ENCODE assay signal across 19 cellular contexts in the genomic region with DNA sequence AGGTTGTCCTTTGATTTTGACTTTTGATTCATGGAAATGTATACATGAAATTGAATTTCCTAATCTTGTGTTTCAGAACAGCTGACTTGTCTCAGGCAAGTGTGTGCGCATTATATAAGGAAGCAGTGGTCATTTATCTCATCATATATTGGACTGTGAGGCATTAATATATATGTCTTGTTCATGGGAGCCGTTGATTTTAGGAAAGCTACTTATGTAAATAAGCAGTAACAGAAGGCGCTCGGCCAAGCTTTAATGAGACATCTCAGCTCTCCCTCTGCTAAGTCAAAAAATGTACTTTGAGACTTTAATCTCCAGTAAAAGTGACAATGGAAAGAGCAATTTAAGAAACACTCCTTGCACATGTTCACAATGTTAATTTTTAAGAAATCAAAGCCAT.
A peak's percentile ranks its signal among the peaks of the same experiment; 100 is the strongest.
DNase-seq lines count a peak whose midpoint lies in the region; ATAC-seq, FAIRE-seq and TF ChIP-seq lines count a peak whose summit lies in the region.
"Had no signal": no experiment of that assay in that cellular context is flagged by ENCODE, and none has a peak within 500 bp of the region (broad histone marks: within the 10 kb centered on the region; RNA-seq: fewer than 3 reads in every experiment).

No MANE protein-coding gene starts in this region.

- H3K9me3 ChIP-seq in small intestine (ENCODE audit: control insufficient read depth, low read depth) (no peaks in the 10 kb centered on the region), spleen (no peaks in the 10 kb centered on the region)
- H3K9me3 ChIP-seq: HAP-1 had no signal

- FAIRE-seq in small intestine (lab: Jason Lieb, UNC): no peak

- TF ChIP-seq POLR2A in spleen (IDR thresholded peaks at IDR 0.05): no peak

- WGBS in small intestine, 3 donors: 32 to 67% (median 54%) methylated on average over 4 of the region's 4 CpGs
- WGBS in spleen, 5 donors: 89 to 96% (median 92%) methylated on average over 4 of the region's 4 CpGs

- H3K27ac ChIP-seq in VCaP (peak overlapping the region; percentile 32), small intestine (ENCODE audit: low read depth in 1 of 2, low read length in 1 of 2) (no peak overlapping the region), spleen (no peak overlapping the region)
- H3K27ac ChIP-seq: BLaER1 treated with 17β-estradiol and CSF1 and Interleukin-3, amounts not matched to agents 10 nM and 100 nM; GM23248 had no signal

- intact Hi-C loops in spleen (cut with DNase I; ENCODE audit: low total_unique reads): no loop called here

- H3K4me1 ChIP-seq in small intestine (ENCODE audit: control insufficient read depth in 2 of 2, insufficient read depth in 1 of 2, low read depth in 1 of 2, low read length in 1 of 2) (peaks cover 0 to 5% of the 10 kb centered on the region in 2 donors), spleen (peaks cover 12 to 26% (median 23%) of the 10 kb centered on the region in 6 donors)
- H3K4me1 ChIP-seq: HAP-1 had no signal

- TF ChIP-seq CTCF in LNCaP clone FGC (IDR thresholded peaks at IDR 0.05; ENCODE audit: control insufficient read depth, extremely low read depth, insufficient read depth): no peak
- TF ChIP-seq CTCF in VCaP (conservative IDR thresholded peaks at IDR 0.05): no peak
- no peak for TF ChIP-seq CTCF in spleen (IDR thresholded peaks at IDR 0.05 in 8 of 11, conservative IDR thresholded peaks at IDR 0.05 in 3 of 11)

- H3K27ac Mint-ChIP-seq in stimulated activated memory B cell treated with anti-CD40 and anti-IgM and Interleukin-4, amounts not matched to agents 10 μg/mL and 1 μg/mL and 100 μg/mL, for 72 hours: no peak overlapping the region
- H3K27ac Mint-ChIP-seq: B cell; CD4-positive, CD25-positive, alpha-beta regulatory T cell; CD8-positive, alpha-beta memory T cell had no signal

- DNase-seq in NCI-H82 (lab: John Stamatoyannopoulos, UW) (peak; percentile 54), NCI-H82 treated with DMSO at 0.1 percent for 48 hours (lab: John Stamatoyannopoulos, UW; ENCODE audit: unreplicated experiment) (no peak), LNCaP clone FGC (ENCODE audit: low read depth) (peak; percentile 70), small intestine (peak; percentile 16), spleen (no peak)
- DNase-seq: 8988T; CD4-positive, CD25-positive, alpha-beta regulatory T cell; CD8-positive, alpha-beta memory T cell; COR-L47; DMS153; DMS79; GDM1; GM23248 had no signal

- H3K36me3 ChIP-seq in small intestine (ENCODE audit: control insufficient read depth in 2 of 2, insufficient read depth in 2 of 2, low read length in 2 of 2): no peaks in the 10 kb centered on the region
- H3K36me3 ChIP-seq in spleen: no peaks in the 10 kb centered on the region
- H3K36me3 ChIP-seq: HAP-1 had no signal

- no peaks in the 10 kb centered on the region for H3K9me3 Mint-ChIP-seq in stimulated activated memory B cell treated with anti-CD40 and anti-IgM and Interleukin-4, amounts not matched to agents 10 μg/mL and 1 μg/mL and 100 μg/mL, for 72 hours
- H3K9me3 Mint-ChIP-seq: CD8-positive, alpha-beta memory T cell had no signal

- ATAC-seq in stimulated activated memory B cell treated with anti-CD40 and anti-IgM and Interleukin-4, amounts not matched to agents 10 μg/mL and 1 μg/mL and 100 μg/mL, for 72 hours: no peak
- ATAC-seq in HG03378 (IDR thresholded peaks at IDR 0.05; ENCODE audit: unreplicated experiment): no peak

- no peak overlapping the region for H3K4me3 ChIP-seq in LNCaP clone FGC (ENCODE audit: low read depth, low read length)
- H3K4me3 ChIP-seq in small intestine (ENCODE audit: low read depth in 1 of 2, low read length in 2 of 2): no peak overlapping the region
- H3K4me3 ChIP-seq in spleen: no peak overlapping the region
- H3K4me3 ChIP-seq: BLaER1 treated with 17β-estradiol and CSF1 and Interleukin-3, amounts not matched to agents 10 nM and 100 nM; GM23248; HAP-1 had no signal

- H3K27me3 Mint-ChIP-seq in stimulated activated memory B cell treated with anti-CD40 and anti-IgM and Interleukin-4, amounts not matched to agents 10 μg/mL and 1 μg/mL and 100 μg/mL, for 72 hours: no peaks in the 10 kb centered on the region
- H3K27me3 Mint-ChIP-seq: B cell; CD4-positive, CD25-positive, alpha-beta regulatory T cell had no signal

- H3K27me3 ChIP-seq in small intestine (ENCODE audit: control insufficient read depth in 2 of 2, insufficient read depth in 2 of 2, low read length in 2 of 2) (no peaks in the 10 kb centered on the region), spleen (replicated peaks in 1 of 7) (no peaks in the 10 kb centered on the region)
- H3K27me3 ChIP-seq: BLaER1 treated with 17β-estradiol and CSF1 and Interleukin-3, amounts not matched to agents 10 nM and 100 nM had no signal

- no peak overlapping the region for H3K4me3 Mint-ChIP-seq in stimulated activated memory B cell treated with anti-CD40 and anti-IgM and Interleukin-4, amounts not matched to agents 10 μg/mL and 1 μg/mL and 100 μg/mL, for 72 hours
- H3K4me3 Mint-ChIP-seq: B cell; CD4-positive, CD25-positive, alpha-beta regulatory T cell; CD8-positive, alpha-beta memory T cell had no signal

- no peaks in the 10 kb centered on the region for H3K36me3 Mint-ChIP-seq in stimulated activated memory B cell treated with anti-CD40 and anti-IgM and Interleukin-4, amounts not matched to agents 10 μg/mL and 1 μg/mL and 100 μg/mL, for 72 hours
- H3K36me3 Mint-ChIP-seq: CD4-positive, CD25-positive, alpha-beta regulatory T cell had no signal

- peaks cover 24% of the 10 kb centered on the region for H3K4me1 Mint-ChIP-seq in stimulated activated memory B cell treated with anti-CD40 and anti-IgM and Interleukin-4, amounts not matched to agents 10 μg/mL and 1 μg/mL and 100 μg/mL, for 72 hours

Comparison
In these comparisons a context has a peak if more than half of its experiments do, and no peak if none do; other contexts are left out.
1. DNase-seq: peak in NCI-H82 (single experiment), LNCaP clone FGC (single experiment) and small intestine (single experiment); none in NCI-H82 treated with DMSO at 0.1 percent for 48 hours (single experiment) and spleen (single experiment).